Comparison of ENCODE assay signal across 14 cellular contexts in the genomic region with DNA sequence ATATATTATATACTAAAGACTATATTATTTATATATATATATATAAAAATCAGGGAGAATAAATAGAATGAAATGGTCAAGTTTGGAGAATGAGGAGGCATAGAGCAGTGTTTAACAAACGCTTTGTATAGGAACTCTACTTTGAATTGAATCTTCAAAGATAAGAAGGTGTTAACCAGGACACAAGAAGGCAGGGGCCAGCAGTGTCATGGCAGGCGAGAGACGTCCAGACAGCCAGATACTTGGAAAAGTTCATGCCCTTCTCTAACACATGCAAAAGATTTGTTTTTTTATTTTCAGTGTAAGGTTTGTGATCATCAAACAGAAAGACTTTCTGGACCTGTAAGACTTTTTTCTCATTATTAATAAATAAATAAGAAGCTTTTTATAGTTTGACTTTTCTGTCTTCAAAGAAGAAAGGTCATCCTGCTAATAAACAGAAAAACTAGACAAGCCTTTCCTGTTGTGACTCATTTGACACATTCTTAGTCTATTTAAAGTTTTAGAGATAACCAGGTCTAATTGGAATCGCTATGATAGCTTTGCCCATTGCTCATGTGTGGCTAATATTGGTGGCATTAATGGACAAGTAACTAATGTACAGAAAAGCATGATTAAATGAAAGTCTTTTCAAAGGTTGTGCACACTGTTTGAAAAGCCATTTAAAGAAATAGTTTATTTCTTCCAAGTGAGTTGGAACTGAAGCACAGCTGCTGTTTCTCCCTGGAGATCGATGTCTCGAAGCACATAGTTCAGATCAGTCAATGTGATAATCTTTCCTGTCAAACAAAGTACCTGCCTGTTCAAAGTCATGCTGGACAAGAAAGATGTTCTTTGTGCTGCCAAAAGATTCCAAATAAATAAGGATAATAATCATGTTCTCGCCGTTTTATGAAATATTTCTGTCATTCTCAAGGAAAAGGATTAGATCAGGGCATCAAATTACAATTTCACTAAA.
"Had no signal": no experiment of that assay in that cellular context is flagged by ENCODE, and none has a peak within 500 bp of the region (broad histone marks: within the 10 kb centered on the region; RNA-seq: fewer than 3 reads in every experiment).

No MANE protein-coding gene starts in this region.

- H3K4me1 ChIP-seq: adrenal gland, left lung, prostate gland, upper lobe of right lung had no signal

- DNase-seq: activated B cell treated with CpG ODN at 0.5 μM for 24 hours; activated CD4-positive, alpha-beta T cell treated with anti-CD3 and anti-CD28 coated beads, Interleukin-2, amount 10 ng/mL, durations not matched to agents 24 days and 14 days; activated CD8-positive, alpha-beta memory T cell treated with anti-CD3 and anti-CD28 coated beads for 24 hours; activated naive CD4-positive, alpha-beta T cell treated with anti-CD3 and anti-CD28 coated beads, Interleukin-2, amount 10 ng/mL, durations not matched to agents 7 days and 5 days; adrenal gland; left lung; naive B cell; stimulated activated CD4-positive, alpha-beta T cell treated with anti-CD3 and anti-CD28 coated beads, Interleukin-4, amount 100 ng/mL, for 1 hour; stimulated activated CD8-positive, alpha-beta memory T cell treated with anti-CD3 and anti-CD28 coated beads, Interleukin-4, amount 100 ng/mL, for 48 hours; stimulated activated naive CD8-positive, alpha-beta T cell treated with anti-CD3 and anti-CD28 coated beads, Interleukin-15, Interleukin-2, amounts not matched to agents 100 U/mL and 50 U/mL, for 24 hours; upper lobe of right lung had no signal

- H3K27ac ChIP-seq: adrenal gland, left lung, neutrophil, prostate gland, upper lobe of right lung had no signal

- H3K4me3 ChIP-seq: adrenal gland, left lung, prostate gland, upper lobe of right lung had no signal

- ATAC-seq: esophagus mucosa; left lung; stimulated activated naive CD8-positive, alpha-beta T cell treated with anti-CD3 and anti-CD28 coated beads, Interleukin-15, Interleukin-2, amounts not matched to agents 100 U/mL and 50 U/mL, for 24 hours; upper lobe of right lung had no signal

- H3K27me3 ChIP-seq: adrenal gland, left lung, neutrophil, upper lobe of right lung had no signal

- H3K9me3 ChIP-seq: adrenal gland, left lung, neutrophil, prostate gland, upper lobe of right lung had no signal

- H3K36me3 ChIP-seq: adrenal gland, left lung, neutrophil, prostate gland, upper lobe of right lung had no signal
